In the genomic region with DNA sequence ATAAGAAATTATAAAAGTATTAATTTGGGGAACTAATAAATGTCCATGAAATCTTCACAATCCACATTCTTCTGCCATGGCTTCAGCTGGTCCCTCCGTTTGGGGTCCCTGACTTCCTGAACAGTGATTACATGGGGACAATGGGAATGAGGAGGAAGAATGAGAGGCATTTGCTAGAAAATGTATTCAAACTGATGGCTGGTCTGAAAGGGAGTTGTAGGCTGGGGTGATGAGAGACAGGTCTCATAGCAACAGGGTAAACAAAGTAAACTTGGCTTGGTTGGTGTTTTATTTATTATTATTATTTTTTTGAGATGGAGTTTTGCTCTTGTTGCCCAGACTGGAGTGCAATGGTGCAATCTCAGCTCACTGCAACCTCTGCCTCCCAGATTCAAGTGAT, we compare ENCODE assay signal across 8 cellular contexts. TPM values are rescaled to one million over a fixed set of nuclear protein-coding genes. Genes with fewer than 3 reads are reported as not detected.
A peak's percentile ranks its signal among the peaks of the same experiment; 100 is the strongest.
DNase-seq lines count a peak whose midpoint lies in the region; ATAC-seq, FAIRE-seq and TF ChIP-seq lines count a peak whose summit lies in the region.
"Not testable (repeated sequence)": the region's sequence is repeated elsewhere in the genome, so short reads cannot be mapped to it uniquely, and the experiment has no call there.

No MANE protein-coding gene starts in this region.

- not testable (repeated sequence) for H3K9me1 ChIP-seq in K562 (ENCODE audit: control insufficient read depth, insufficient read depth, low read length)

- H3K4me1 Mint-ChIP-seq in Calu3 (ENCODE audit: low read depth, unreplicated experiment) (peaks cover 62% of the 10 kb centered on the region), WTC11 (peaks cover 72% of the 10 kb centered on the region), nephron (peaks cover 56% of the 10 kb centered on the region)
- peaks cover 83% of the 10 kb centered on the region for H3K4me1 Mint-ChIP-seq in stimulated activated naive CD8-positive, alpha-beta T cell treated with anti-CD3 and anti-CD28 coated beads, Interleukin-15, Interleukin-2, amounts not matched to agents 100 ng/mL and 50 ng/mL, for 24 hours (ENCODE audit: low read depth)

- not testable (repeated sequence) for DNase-seq in Calu3; WTC11 (ENCODE audit: low spot score); K562 (ENCODE audit: extremely low read depth in 1 of 4, low spot score in 3 of 4)
- peak; percentile 35 for DNase-seq in dermis blood vessel endothelial cell

- peak; percentile 38; the same call in 1 of the 2 replicates for ATAC-seq in WTC11
- ATAC-seq in K562, result not testable (repeated sequence)

- WGBS in K562 (ENCODE audit: insufficient coverage, low coverage, missing lambda C conversion rate), result 32% methylated on average over 1 of the region's 1 CpG

- not testable (repeated sequence) for H3K9me3 Mint-ChIP-seq in Calu3 (ENCODE audit: low read depth, unreplicated experiment); WTC11; nephron; stimulated activated naive CD8-positive, alpha-beta T cell treated with anti-CD3 and anti-CD28 coated beads, Interleukin-15, Interleukin-2, amounts not matched to agents 100 ng/mL and 50 ng/mL, for 24 hours

- TF ChIP-seq CTCF in Calu3 (IDR thresholded peaks at IDR 0.05; ENCODE audit: unreplicated experiment); WTC11 (IDR thresholded peaks at IDR 0.05); K562 (IDR thresholded peaks at IDR 0.05 in 2 of 3, conservative IDR thresholded peaks at IDR 0.05 in 1 of 3; ENCODE audit: insufficient read depth in 2 of 3, low read depth in 1 of 3, low read length in 3 of 3); nephron (IDR thresholded peaks at IDR 0.05; ENCODE audit: unreplicated experiment in 3 of 3): not testable (repeated sequence)

- H3K36me3 Mint-ChIP-seq in Calu3 (ENCODE audit: insufficient read depth, unreplicated experiment), result peaks cover 31% of the 10 kb centered on the region
- not testable (repeated sequence) for H3K36me3 Mint-ChIP-seq in WTC11; nephron (ENCODE audit: low read depth); stimulated activated naive CD8-positive, alpha-beta T cell treated with anti-CD3 and anti-CD28 coated beads, Interleukin-15, Interleukin-2, amounts not matched to agents 100 ng/mL and 50 ng/mL, for 24 hours (ENCODE audit: low read depth)

- peak overlapping the region; percentile 36; the same call in 1 of the 2 replicates for H3K27ac ChIP-seq in HUES6 (ENCODE audit: low read depth, low read length)
- H3K27ac ChIP-seq in K562 (ENCODE audit: extremely low read depth, low read depth, low read length); iPS-20b (ENCODE audit: low read length): not testable (repeated sequence)

- H3K4me2 ChIP-seq in K562 (ENCODE audit: insufficient read depth, low read length), result not testable (repeated sequence)

- not testable (repeated sequence) for FAIRE-seq in K562 (lab: Jason Lieb, UNC)

- not testable (repeated sequence) for BruUV-seq in Calu3 (replicated peaks; lab: Mats Ljungman, UMichigan); K562 (replicated peaks; lab: Mats Ljungman, UMichigan)

- not testable (repeated sequence) for H3K36me3 ChIP-seq in HUES6 (ENCODE audit: control insufficient read depth, insufficient read depth, low read length); K562 (ENCODE audit: control insufficient read depth, insufficient read depth, low read length); iPS-20b (ENCODE audit: insufficient read depth, low read depth, low read length)

- H3K4me1 ChIP-seq in HUES6 (ENCODE audit: control insufficient read depth, insufficient read depth, low read length), result peaks cover 64% of the 10 kb centered on the region
- H3K4me1 ChIP-seq in K562 (replicated peaks in 1 of 2; ENCODE audit: control insufficient read depth in 2 of 2, insufficient read depth in 2 of 2, low read length in 2 of 2), result peaks cover 43 to 54% of the 10 kb centered on the region in 2 experiments
- H3K4me1 ChIP-seq in iPS-20b (ENCODE audit: insufficient read depth, low read length), result peaks cover 51% of the 10 kb centered on the region

- not testable (repeated sequence) for TF ChIP-seq RAD21 in K562 (CRISPR knock-in tag; conservative IDR thresholded peaks at IDR 0.05 in 1 of 2, IDR thresholded peaks at IDR 0.05 in 1 of 2)

- TF ChIP-seq POLR2A in K562 (conservative IDR thresholded peaks at IDR 0.05), result not testable (repeated sequence)

- CTCF ChIA-PET in Calu3 (lab: Charles Lee), result interaction anchor here (1.7 kb wide), 1 partner anchor 13 kb away, joined by 6 read pairs; no protein-coding TSS in a partner anchor
- CTCF ChIA-PET in WTC11 (lab: Charles Lee), result interaction anchor here (1.2 kb wide), 2 partner anchors 19 to 279 kb away, joined by 4 read pairs; no protein-coding TSS in a partner anchor
- CTCF ChIA-PET in K562 (lab: Yijun Ruan, JAX; ENCODE audit: low intra/inter-chr PET ratio), result not testable (repeated sequence)

- POLR2A ChIA-PET in WTC11 (lab: Charles Lee), result interaction anchor here (0.7 kb wide), 1 partner anchor 407 kb away, joined by 3 read pairs; no protein-coding TSS in a partner anchor
- POLR2A ChIA-PET in K562 (lab: Yijun Ruan, JAX), result interaction anchor here (0.7 to 1.9 kb wide), 4 partner anchors 14 to 55 kb away, joined by 3 to 7 read pairs (median 4); no protein-coding TSS in a partner anchor

- H3K79me2 ChIP-seq in K562 (ENCODE audit: control insufficient read depth, insufficient read depth, low read length), result not testable (repeated sequence)

- not testable (repeated sequence) for TF ChIP-seq EP300 in K562 (IDR thresholded peaks at IDR 0.05; ENCODE audit: low read length)

- H3K9me3 ChIP-seq in HUES6 (ENCODE audit: control insufficient read depth, insufficient read depth, low read depth, low read length); K562 (replicated peaks; ENCODE audit: control insufficient read depth, insufficient read depth, low read depth, low read length); iPS-20b (ENCODE audit: insufficient read depth, low read depth, low read length): not testable (repeated sequence)

- H3K27me3 Mint-ChIP-seq in Calu3 (ENCODE audit: unreplicated experiment); WTC11 (ENCODE audit: low read depth); nephron (ENCODE audit: low read depth); stimulated activated naive CD8-positive, alpha-beta T cell treated with anti-CD3 and anti-CD28 coated beads, Interleukin-15, Interleukin-2, amounts not matched to agents 100 ng/mL and 50 ng/mL, for 24 hours: not testable (repeated sequence)

- H3K27me3 ChIP-seq in HUES6 (ENCODE audit: control insufficient read depth, insufficient read depth, low read length); K562 (ENCODE audit: control insufficient read depth in 2 of 2, insufficient read depth in 2 of 2, low read length in 2 of 2); iPS-20b (ENCODE audit: insufficient read depth, low read length): not testable (repeated sequence)

- H4K20me1 ChIP-seq in K562 (replicated peaks; ENCODE audit: control insufficient read depth, insufficient read depth, low read length), result not testable (repeated sequence)

- intact Hi-C loops in Calu3 (cut with micrococcal nuclease; ENCODE audit: unreplicated experiment) (loop anchor here (2.0 kb wide), 1 partner anchor 17 kb away; no protein-coding TSS in a partner anchor), K562 (cut with micrococcal nuclease) (loop anchor here (5.0 kb wide), 1 partner anchor 47 kb away; no protein-coding TSS in a partner anchor)

- H3K9ac ChIP-seq in HUES6 (ENCODE audit: low read length) (peak overlapping the region; percentile 70), iPS-20b (ENCODE audit: low read depth, low read length) (peak overlapping the region; percentile 30; the same call in 1 of the 2 replicates)
- not testable (repeated sequence) for H3K9ac ChIP-seq in K562 (ENCODE audit: insufficient read depth in 1 of 2, low read depth in 2 of 2, low read length in 2 of 2)

- not testable (repeated sequence) for H3K4me3 ChIP-seq in HUES6 (ENCODE audit: low read depth, low read length); K562
- H3K4me3 ChIP-seq in iPS-20b (ENCODE audit: low read length), result peak overlapping the region; percentile 21; the same call in 1 of the 2 replicates

- peak overlapping the region; percentile 88 for H3K27ac Mint-ChIP-seq in Calu3 (ENCODE audit: unreplicated experiment)
- H3K27ac Mint-ChIP-seq in WTC11, result peak overlapping the region; percentile 97
- peak overlapping the region; percentile 58 to 76 (median 74) for H3K27ac Mint-ChIP-seq in nephron
- peak overlapping the region; percentile 59 for H3K27ac Mint-ChIP-seq in stimulated activated naive CD8-positive, alpha-beta T cell treated with anti-CD3 and anti-CD28 coated beads, Interleukin-15, Interleukin-2, amounts not matched to agents 100 ng/mL and 50 ng/mL, for 24 hours

- not testable (repeated sequence) for H3K4me3 Mint-ChIP-seq in Calu3 (ENCODE audit: low read depth, unreplicated experiment); WTC11; nephron; stimulated activated naive CD8-positive, alpha-beta T cell treated with anti-CD3 and anti-CD28 coated beads, Interleukin-15, Interleukin-2, amounts not matched to agents 100 ng/mL and 50 ng/mL, for 24 hours

- H2AFZ ChIP-seq in K562 (ENCODE audit: low read depth, low read length), result not testable (repeated sequence)

- in situ Hi-C loops in K562 (cut with MboI), result not testable (repeated sequence)

RNA-seq across cellular contexts. Expression of a gene that starts 21.1 kb away (rescaled TPM):
- 270 and 458 TPM in 2 replicates for total RNA-seq in Calu3 (2022)
- 61.2 to 82.4 TPM (median 61.5 TPM) in 3 replicates for total RNA-seq in WTC11 (2021)
- total RNA-seq in K562 (2011; cell fraction: chromatin; rRNA removed; ENCODE audit: low replicate concordance), result 15.2 and 21.4 TPM in 2 replicates
- 22.4 and 29.0 TPM in 2 replicates for total RNA-seq in K562 (2011; cell fraction: nucleolus; rRNA removed)
- 21.0 and 27.1 TPM in 2 replicates for total RNA-seq in K562 (2011; cell fraction: nucleoplasm; rRNA removed)
- 18.7 and 24.7 TPM in 2 replicates for total RNA-seq in K562 (2014; rRNA removed)
- 8.0 and 8.2 TPM in 2 replicates for total RNA-seq in K562 (2014; rRNA removed; fragmentation: Illumina TruSeq; extraction: Trizol)
- 13.0 and 15.1 TPM in 2 replicates for total RNA-seq in K562 (2015; rRNA removed; fragmentation: Illumina TruSeq; extraction: Trizol)
- total RNA-seq in K562 (2021), result 23.4 and 24.1 TPM in 2 replicates
- 8.8 and 11.5 TPM in 2 replicates for polyA plus RNA-seq in K562 (2011; rRNA removed)
- polyA plus RNA-seq in K562 (2011; cell fraction: cytosol; rRNA removed), result 9.9 and 20.6 TPM in 2 replicates
- polyA plus RNA-seq in K562 (2011; cell fraction: nucleus; rRNA removed), result 25.7 and 32.6 TPM in 2 replicates
- polyA plus RNA-seq in K562 (2012), result 30.7 and 77.8 TPM in 2 replicates
- polyA plus RNA-seq in K562 (2014; fragmentation: Illumina TruSeq; extraction: Trizol), result 11.4 and 12.5 TPM in 2 replicates
- polyA plus RNA-seq in K562 (2014; fragmentation: Nextera tagmentation; extraction: Ambion mirVana), result 1 to 10 TPM; 1.5 to 1.7 TPM
- 26.0 and 30.0 TPM in 2 replicates for polyA plus RNA-seq in K562 (2014; rRNA removed)
- 3.8 and 6.5 TPM in 2 replicates for polyA minus RNA-seq in K562 (2011; rRNA and poly(A)+ RNA removed)
- 5.3 and 6.8 TPM in 2 replicates for polyA minus RNA-seq in K562 (2011; cell fraction: cytosol; rRNA and poly(A)+ RNA removed)
- polyA minus RNA-seq in K562 (2011; cell fraction: nucleus; rRNA and poly(A)+ RNA removed), result 9.7 and 12.9 TPM in 2 replicates
- total RNA-seq in dermis blood vessel endothelial cell, result 74.4 and 134 TPM in 2 replicates

RNA-seq across cellular contexts. Expression of a gene that starts 23.0 kb away (rescaled TPM):
- total RNA-seq in Calu3 (2022), result 240 and 243 TPM in 2 replicates
- total RNA-seq in WTC11 (2021), result 110 to 121 TPM (median 120 TPM) in 3 replicates
- total RNA-seq in K562 (2011; cell fraction: chromatin; rRNA removed; ENCODE audit: low replicate concordance), result 164 and 277 TPM in 2 replicates
- 152 and 165 TPM in 2 replicates for total RNA-seq in K562 (2011; cell fraction: nucleolus; rRNA removed)
- 155 and 194 TPM in 2 replicates for total RNA-seq in K562 (2011; cell fraction: nucleoplasm; rRNA removed)
- total RNA-seq in K562 (2014; rRNA removed), result 118 and 131 TPM in 2 replicates
- 84.7 and 84.8 TPM in 2 replicates for total RNA-seq in K562 (2014; rRNA removed; fragmentation: Illumina TruSeq; extraction: Trizol)
- 101 and 102 TPM in 2 replicates for total RNA-seq in K562 (2015; rRNA removed; fragmentation: Illumina TruSeq; extraction: Trizol)
- 124 and 127 TPM in 2 replicates for total RNA-seq in K562 (2021)
- 131 and 154 TPM in 2 replicates for polyA plus RNA-seq in K562 (2011; rRNA removed)
- polyA plus RNA-seq in K562 (2011; cell fraction: cytosol; rRNA removed), result 144 and 149 TPM in 2 replicates
- polyA plus RNA-seq in K562 (2011; cell fraction: nucleus; rRNA removed), result 209 and 233 TPM in 2 replicates
- 135 and 272 TPM in 2 replicates for polyA plus RNA-seq in K562 (2012)
- polyA plus RNA-seq in K562 (2014; fragmentation: Illumina TruSeq; extraction: Trizol), result 138 and 144 TPM in 2 replicates
- 10 to 100 TPM; 11.7 to 12.0 TPM for polyA plus RNA-seq in K562 (2014; fragmentation: Nextera tagmentation; extraction: Ambion mirVana)
- polyA plus RNA-seq in K562 (2014; rRNA removed), result 149 and 174 TPM in 2 replicates
- 122 and 132 TPM in 2 replicates for polyA minus RNA-seq in K562 (2011; rRNA and poly(A)+ RNA removed)
- 72.2 and 76.2 TPM in 2 replicates for polyA minus RNA-seq in K562 (2011; cell fraction: cytosol; rRNA and poly(A)+ RNA removed)
- 38.5 and 58.5 TPM in 2 replicates for polyA minus RNA-seq in K562 (2011; cell fraction: nucleus; rRNA and poly(A)+ RNA removed)
- 71.5 and 124 TPM in 2 replicates for total RNA-seq in dermis blood vessel endothelial cell

RNA-seq across cellular contexts. Expression of a gene that starts 45.3 kb away (rescaled TPM):
- total RNA-seq in Calu3 (2022) (967 and 1,123 TPM in 2 replicates), WTC11 (2021) (1,503 to 1,570 TPM (median 1,542 TPM) in 3 replicates), K562 (2014; rRNA removed) (1,062 and 1,409 TPM in 2 replicates), K562 (2014; rRNA removed; fragmentation: Illumina TruSeq; extraction: Trizol) (863 and 971 TPM in 2 replicates), K562 (2015; rRNA removed; fragmentation: Illumina TruSeq; extraction: Trizol) (1,443 and 1,478 TPM in 2 replicates), K562 (2021) (1,495 and 1,529 TPM in 2 replicates), dermis blood vessel endothelial cell (301 and 692 TPM in 2 replicates)
- 127 and 264 TPM in 2 replicates for total RNA-seq in K562 (2011; cell fraction: chromatin; rRNA removed; ENCODE audit: low replicate concordance)
- total RNA-seq in K562 (2011; cell fraction: nucleolus; rRNA removed), result 272 and 276 TPM in 2 replicates
- 270 and 313 TPM in 2 replicates for total RNA-seq in K562 (2011; cell fraction: nucleoplasm; rRNA removed)
- polyA plus RNA-seq in K562 (2011; rRNA removed) (2,369 and 2,705 TPM in 2 replicates), K562 (2014; fragmentation: Illumina TruSeq; extraction: Trizol) (2,541 and 2,870 TPM in 2 replicates), K562 (2014; fragmentation: Nextera tagmentation; extraction: Ambion mirVana) (1,000 to 10,000 TPM; 1,106 to 1,864 TPM), K562 (2014; rRNA removed) (1,462 and 1,903 TPM in 2 replicates)
- 2,776 and 3,265 TPM in 2 replicates for polyA plus RNA-seq in K562 (2011; cell fraction: cytosol; rRNA removed)
- polyA plus RNA-seq in K562 (2011; cell fraction: nucleus; rRNA removed), result 619 and 708 TPM in 2 replicates
- 1,523 and 1,878 TPM in 2 replicates for polyA plus RNA-seq in K562 (2012)
- polyA minus RNA-seq in K562 (2011; rRNA and poly(A)+ RNA removed), result 1,764 and 2,070 TPM in 2 replicates
- 880 and 960 TPM in 2 replicates for polyA minus RNA-seq in K562 (2011; cell fraction: cytosol; rRNA and poly(A)+ RNA removed)
- polyA minus RNA-seq in K562 (2011; cell fraction: nucleus; rRNA and poly(A)+ RNA removed), result 140 and 261 TPM in 2 replicates

RNA-seq across cellular contexts. Expression of a gene that starts 48.4 kb away (rescaled TPM):
- 62.4 and 66.6 TPM in 2 replicates for total RNA-seq in Calu3 (2022)
- total RNA-seq in WTC11 (2021), result 95.9 to 100 TPM (median 97.9 TPM) in 3 replicates
- 79.5 and 80.7 TPM in 2 replicates for total RNA-seq in K562 (2011; cell fraction: chromatin; rRNA removed; ENCODE audit: low replicate concordance)
- total RNA-seq in K562 (2011; cell fraction: nucleolus; rRNA removed), result 47.5 and 50.5 TPM in 2 replicates
- total RNA-seq in K562 (2011; cell fraction: nucleoplasm; rRNA removed), result 62.0 and 85.1 TPM in 2 replicates
- total RNA-seq in K562 (2014; rRNA removed), result 15.7 and 24.3 TPM in 2 replicates
- total RNA-seq in K562 (2014; rRNA removed; fragmentation: Illumina TruSeq; extraction: Trizol), result 20.0 and 25.5 TPM in 2 replicates
- 15.6 and 18.2 TPM in 2 replicates for total RNA-seq in K562 (2015; rRNA removed; fragmentation: Illumina TruSeq; extraction: Trizol)
- total RNA-seq in K562 (2021), result 96.8 and 114 TPM in 2 replicates
- polyA plus RNA-seq in K562 (2011; rRNA removed), result 21.5 and 55.8 TPM in 2 replicates
- polyA plus RNA-seq in K562 (2011; cell fraction: cytosol; rRNA removed), result 28.0 and 35.1 TPM in 2 replicates
- 105 and 141 TPM in 2 replicates for polyA plus RNA-seq in K562 (2011; cell fraction: nucleus; rRNA removed)
- 68.1 and 105 TPM in 2 replicates for polyA plus RNA-seq in K562 (2012)
- 72.9 and 95.4 TPM in 2 replicates for polyA plus RNA-seq in K562 (2014; fragmentation: Illumina TruSeq; extraction: Trizol)
- polyA plus RNA-seq in K562 (2014; fragmentation: Nextera tagmentation; extraction: Ambion mirVana), result 1 to 10 TPM; 8.2 to 8.8 TPM
- 31.3 and 35.0 TPM in 2 replicates for polyA plus RNA-seq in K562 (2014; rRNA removed)
- polyA minus RNA-seq in K562 (2011; rRNA and poly(A)+ RNA removed), result 24.0 and 34.6 TPM in 2 replicates
- polyA minus RNA-seq in K562 (2011; cell fraction: cytosol; rRNA and poly(A)+ RNA removed), result 56.9 and 94.9 TPM in 2 replicates
- polyA minus RNA-seq in K562 (2011; cell fraction: nucleus; rRNA and poly(A)+ RNA removed), result 16.4 and 27.8 TPM in 2 replicates
- 6.3 and 12.5 TPM in 2 replicates for total RNA-seq in dermis blood vessel endothelial cell
